Comparison of ENCODE assay signal across 8 cellular contexts in genomic region chr1:58739851-58740466, GRCh38. TPM values are rescaled to one million over a fixed set of nuclear protein-coding genes. Genes with fewer than 3 reads are reported as not detected.
DNase-seq lines count a peak whose midpoint lies in the region; ATAC-seq, FAIRE-seq and TF ChIP-seq lines count a peak whose summit lies in the region.

No MANE protein-coding gene starts in this region.

- H3K27me3 Mint-ChIP-seq in MCF 10A (ENCODE audit: insufficient read depth, unreplicated experiment) (no peaks in the 10 kb centered on the region), type B pancreatic cell (peaks cover 3% of the 10 kb centered on the region)

- CTCF ChIA-PET in MCF 10A (lab: Yijun Ruan, JAX) = interaction anchor here (0.6 to 2.4 kb wide), 24 partner anchors 12 to 1207 kb away, joined by 3 to 33 read pairs (median 4); no protein-coding TSS in a partner anchor

- peaks cover 6% of the 10 kb centered on the region for H3K4me1 Mint-ChIP-seq in MCF 10A (ENCODE audit: insufficient read depth, unreplicated experiment)
- peaks cover 17% of the 10 kb centered on the region for H3K4me1 Mint-ChIP-seq in type B pancreatic cell (ENCODE audit: unreplicated experiment)

- H3K27ac ChIP-seq in keratinocyte (ENCODE audit: control insufficient read depth, insufficient read depth, low read length) = no peak overlapping the region

- no peak overlapping the region for H3K4me2 ChIP-seq in keratinocyte (ENCODE audit: control insufficient read depth, extremely low read depth, insufficient read depth, low read depth, low read length)

- H3K27ac Mint-ChIP-seq in MCF 10A (ENCODE audit: low read depth, unreplicated experiment) (no peak overlapping the region), type B pancreatic cell (no peak overlapping the region)

- H3K9me1 ChIP-seq in keratinocyte (ENCODE audit: control insufficient read depth, extremely low read depth, insufficient read depth, low read length) = no peaks in the 10 kb centered on the region

- no peaks in the 10 kb centered on the region for H3K9me3 Mint-ChIP-seq in MCF 10A (ENCODE audit: unreplicated experiment)
- H3K9me3 Mint-ChIP-seq in type B pancreatic cell = peaks cover 9% of the 10 kb centered on the region

- H3K4me1 ChIP-seq in keratinocyte (ENCODE audit: control insufficient read depth, extremely low read depth, insufficient read depth, low read length) = peaks cover 12% of the 10 kb centered on the region

- TF ChIP-seq CTCF in MCF 10A (IDR thresholded peaks at IDR 0.05; ENCODE audit: unreplicated experiment) (peak; percentile 54), keratinocyte (optimal IDR thresholded peaks at IDR 0.05 in 1 of 3, IDR thresholded peaks at IDR 0.05 in 1 of 3, conservative IDR thresholded peaks at IDR 0.05 in 1 of 3; ENCODE audit: extremely low read depth in 1 of 3, insufficient read depth in 2 of 3, low read length in 3 of 3) (peak in 2 of 3 experiments; percentile 49 to 51), type B pancreatic cell (conservative IDR thresholded peaks at IDR 0.05) (peak; percentile 97)

- H3K36me3 Mint-ChIP-seq in MCF 10A (ENCODE audit: insufficient read depth, unreplicated experiment) = peaks cover 6% of the 10 kb centered on the region
- H3K36me3 Mint-ChIP-seq in type B pancreatic cell = no peaks in the 10 kb centered on the region

- ATAC-seq in GM21825 (IDR thresholded peaks at IDR 0.05; ENCODE audit: unreplicated experiment) = no peak

- BruUV-seq in MCF 10A (replicated peaks; lab: Mats Ljungman, UMichigan) = no TSS peak

- no peaks in the 10 kb centered on the region for H3K27me3 ChIP-seq in keratinocyte (ENCODE audit: control insufficient read depth, extremely low read depth, insufficient read depth, low read length)

- POLR2A ChIA-PET in MCF 10A (lab: Yijun Ruan, JAX) = interaction anchor here (1.1 to 1.8 kb wide), 3 partner anchors 28 to 44 kb away, joined by 3 to 5 read pairs (median 4); partner anchors contain the start of gene JUN

- dilution Hi-C loops in keratinocyte (cut with MboI; ENCODE audit: extremely low pct_ligation_motif_present, low sequenced_read_pairs) = no loop called here

- peaks cover 4% of the 10 kb centered on the region for H3K9me3 ChIP-seq in keratinocyte (ENCODE audit: control insufficient read depth, low read depth, low read length)

- no peak overlapping the region for H3K9ac ChIP-seq in keratinocyte (ENCODE audit: control insufficient read depth, extremely low read depth, insufficient read depth, low read length)

- no peak overlapping the region for H2AFZ ChIP-seq in keratinocyte (ENCODE audit: control insufficient read depth, low read length)

- intact Hi-C loops in MCF 10A (cut with micrococcal nuclease) = loop anchor here (1.0 to 10.0 kb wide), 6 partner anchors 29 to 1205 kb away; partner anchors contain the start of gene JUN

- no peak overlapping the region for H3K4me3 Mint-ChIP-seq in MCF 10A (ENCODE audit: unreplicated experiment)
- H3K4me3 Mint-ChIP-seq in type B pancreatic cell = no peak overlapping the region

- DNase-seq in DMS153 treated with DMSO at 0.1 percent for 48 hours (lab: John Stamatoyannopoulos, UW; ENCODE audit: unreplicated experiment) (peak; percentile 94), HuH-7 (ENCODE audit: low spot score) (peak; percentile 26), NCI-H82 treated with DMSO at 0.1 percent for 48 hours (lab: John Stamatoyannopoulos, UW; ENCODE audit: unreplicated experiment) (peak; percentile 65), MCF 10A (ENCODE audit: unreplicated experiment) (peak; percentile 69), keratinocyte (ENCODE audit: low read depth, low spot score) (no peak), type B pancreatic cell (ENCODE audit: extremely low spot score, unreplicated experiment) (no peak)
- DNase-seq in activated effector memory CD4-positive, alpha-beta T cell treated with anti-CD3 and anti-CD28 coated beads, Interleukin-2, amount 50 U/mL, for 16 hours = no peak

- H3K79me2 ChIP-seq in keratinocyte (ENCODE audit: control insufficient read depth, insufficient read depth, low read length) = no peaks in the 10 kb centered on the region

- H3K36me3 ChIP-seq in keratinocyte (ENCODE audit: control insufficient read depth in 2 of 2, extremely low read depth in 1 of 2, insufficient read depth in 2 of 2, low read length in 2 of 2) = no peaks in the 10 kb centered on the region

- no peak overlapping the region for H3K4me3 ChIP-seq in keratinocyte (ENCODE audit: control insufficient read depth in 2 of 3, extremely low read depth in 1 of 3, insufficient read depth in 2 of 3, low read depth in 1 of 3, low read length in 3 of 3)

- H4K20me1 ChIP-seq in keratinocyte (ENCODE audit: control insufficient read depth, extremely low read depth, insufficient read depth, low read length) = no peaks in the 10 kb centered on the region

- no peak for FAIRE-seq in keratinocyte (lab: Jason Lieb, UNC)

RNA-seq across cellular contexts. Expression of gene MYSM1, which starts 40.1 kb away (rescaled TPM):
- total RNA-seq in MCF 10A (2022) (22.0 and 25.0 TPM in 2 replicates), type B pancreatic cell (ENCODE audit: low replicate concordance) (45.9 and 46.8 TPM in 2 replicates)
- polyA plus RNA-seq in keratinocyte = 9.5 to 25.9 TPM (median 21.9 TPM) in 3 replicates
- polyA plus RNA-seq in keratinocyte (2011; ENCODE audit: low read depth) = 34.8 TPM
- 3.7 and 7.7 TPM in 2 replicates for polyA plus RNA-seq in keratinocyte (2011; cell fraction: cytosol; rRNA removed)
- polyA plus RNA-seq in keratinocyte (2011; cell fraction: nucleus; rRNA removed) = 39.0 and 54.7 TPM in 2 replicates
- polyA plus RNA-seq in keratinocyte (2012; ENCODE audit: low replicate concordance) = 5.3 and 10.4 TPM in 2 replicates
- polyA minus RNA-seq in keratinocyte = 8.6 to 41.7 TPM (median 16.2 TPM) in 3 replicates
- 8.8 TPM for polyA minus RNA-seq in keratinocyte (2011; cell fraction: cytosol; rRNA and poly(A)+ RNA removed)
- 28.7 and 52.4 TPM in 2 replicates for polyA minus RNA-seq in keratinocyte (2011; cell fraction: nucleus; rRNA and poly(A)+ RNA removed)

RNA-seq across cellular contexts. Expression of gene JUN, which starts 43.9 kb away (rescaled TPM):
- total RNA-seq in MCF 10A (2022) = 60.6 and 71.5 TPM in 2 replicates
- 31.2 to 83.1 TPM (median 70.1 TPM) in 3 replicates for polyA plus RNA-seq in keratinocyte
- 322 TPM for polyA plus RNA-seq in keratinocyte (2011; ENCODE audit: low read depth)
- polyA plus RNA-seq in keratinocyte (2011; cell fraction: cytosol; rRNA removed) = 20.0 and 37.1 TPM in 2 replicates
- polyA plus RNA-seq in keratinocyte (2011; cell fraction: nucleus; rRNA removed) = 170 and 226 TPM in 2 replicates
- polyA plus RNA-seq in keratinocyte (2012; ENCODE audit: low replicate concordance) = 43.2 and 179 TPM in 2 replicates
- 28.4 to 46.4 TPM (median 36.4 TPM) in 3 replicates for polyA minus RNA-seq in keratinocyte
- 76.4 TPM for polyA minus RNA-seq in keratinocyte (2011; cell fraction: cytosol; rRNA and poly(A)+ RNA removed)
- 198 and 206 TPM in 2 replicates for polyA minus RNA-seq in keratinocyte (2011; cell fraction: nucleus; rRNA and poly(A)+ RNA removed)
- 160 and 262 TPM in 2 replicates for total RNA-seq in type B pancreatic cell (ENCODE audit: low replicate concordance)

Comparison
In these comparisons a context has a peak if more than half of its experiments do, and no peak if none do; other contexts are left out.
1. DNase-seq: peak in DMS153 treated with DMSO at 0.1 percent for 48 hours (single experiment), HuH-7 (single experiment), NCI-H82 treated with DMSO at 0.1 percent for 48 hours (single experiment) and MCF 10A (single experiment); none in keratinocyte (single experiment), type B pancreatic cell (single experiment) and activated effector memory CD4-positive, alpha-beta T cell treated with anti-CD3 and anti-CD28 coated beads, Interleukin-2, amount 50 U/mL, for 16 hours (single experiment).
2. Peak in every context shown above with its lines, with median percentiles within 50 percentile points of each other: CTCF ChIP-seq.